In the genomic region with DNA sequence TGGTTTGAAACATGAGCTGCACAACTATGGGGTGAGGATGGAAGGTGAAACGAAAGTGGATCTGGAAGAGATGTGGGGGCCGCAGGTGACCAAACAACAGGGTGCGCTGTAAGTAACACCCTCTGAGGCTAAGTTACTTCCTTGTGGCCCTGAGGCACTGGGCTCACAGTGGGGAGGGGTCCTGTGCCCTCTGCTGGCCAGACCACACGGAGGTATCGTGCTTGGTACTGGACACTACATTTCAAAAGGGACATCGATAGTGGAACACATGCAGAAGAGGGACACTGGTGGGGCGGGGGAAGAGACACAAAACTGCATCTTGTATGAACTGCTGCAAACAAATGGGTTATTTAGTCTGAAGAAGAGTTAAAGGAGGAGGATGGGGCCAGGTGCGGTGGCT, we compare ENCODE assay signal across 21 cellular contexts.
A peak's percentile ranks its signal among the peaks of the same experiment; 100 is the strongest.
DNase-seq lines count a peak whose midpoint lies in the region; ATAC-seq and TF ChIP-seq lines count a peak whose summit lies in the region.
"Had no signal": no experiment of that assay in that cellular context is flagged by ENCODE, and none has a peak within 500 bp of the region (broad histone marks: within the 10 kb centered on the region; RNA-seq: fewer than 3 reads in every experiment).

No MANE protein-coding gene starts in this region.

- H3K27ac Mint-ChIP-seq in Calu3 (ENCODE audit: unreplicated experiment) (peak overlapping the region; percentile 20), H9 (no peak overlapping the region; a peak in 1 of 7 replicates), neural crest cell (ENCODE audit: unreplicated experiment) (peak overlapping the region; percentile 70)
- no peak overlapping the region for H3K27ac Mint-ChIP-seq in stimulated activated memory B cell treated with anti-CD40 and anti-IgM and Interleukin-4, amounts not matched to agents 10 μg/mL and 1 μg/mL and 100 μg/mL, for 72 hours
- H3K27ac Mint-ChIP-seq: B cell, CD14-positive monocyte had no signal

- H2BK15ac ChIP-seq in H9 (ENCODE audit: low read depth, low read length), result no peak overlapping the region

- H3K23me2 ChIP-seq in H9 (ENCODE audit: insufficient read length, low read depth, low read length, poor library complexity, severe bottlenecking), result no peaks in the 10 kb centered on the region

- H3K27me3 ChIP-seq in H9 (ENCODE audit: insufficient read depth, low read length), result no peaks in the 10 kb centered on the region
- H3K27me3 ChIP-seq: MG63 had no signal

- no peak overlapping the region for H2AFZ ChIP-seq in H9 (ENCODE audit: low read length)

- H3K79me1 ChIP-seq in H9 (ENCODE audit: insufficient read depth, low read depth, low read length, poor library complexity, severe bottlenecking), result no peaks in the 10 kb centered on the region

- H4K5ac ChIP-seq in H9 (ENCODE audit: insufficient read length, low read depth, low read length), result no peak overlapping the region

- no peak for DNase-seq in Calu3
- peak; percentile 48 for DNase-seq in H9
- DNase-seq in astrocyte of the spinal cord (ENCODE audit: low read depth, low spot score), result no peak
- DNase-seq in neural crest cell (ENCODE audit: low read depth, low spot score), result no peak
- DNase-seq: GDM1, MG63, NCI-H1048, NCI-H1417 treated with DMSO at 0.1 percent for 48 hours, NCI-H187 treated with DMSO at 0.1 percent for 48 hours, NCI-H2227 treated with DMSO at 0.1 percent for 48 hours, NCI-H510A treated with DMSO at 0.1 percent for 48 hours, NCI-H748 treated with DMSO at 0.1 percent for 48 hours had no signal

- CTCF ChIA-PET in Calu3 (lab: Charles Lee), result no interaction called here

- H3K27me3 Mint-ChIP-seq in Calu3 (ENCODE audit: unreplicated experiment), result peaks cover 59% of the 10 kb centered on the region
- peaks cover 8% of the 10 kb centered on the region; the same call in 1 of the 2 replicates for H3K27me3 Mint-ChIP-seq in H9 (ENCODE audit: low read depth)
- H3K27me3 Mint-ChIP-seq in neural crest cell (ENCODE audit: low read depth), result no peaks in the 10 kb centered on the region
- peaks cover 57% of the 10 kb centered on the region for H3K27me3 Mint-ChIP-seq in stimulated activated memory B cell treated with anti-CD40 and anti-IgM and Interleukin-4, amounts not matched to agents 10 μg/mL and 1 μg/mL and 100 μg/mL, for 72 hours

- no peak overlapping the region for H4K8ac ChIP-seq in H9 (replicated peaks; ENCODE audit: insufficient read length, low read depth, low read length)

- no peak overlapping the region for H3K9ac ChIP-seq in H9 (ENCODE audit: extremely low read depth, insufficient read length, low read length)

- no peak overlapping the region for H3K23ac ChIP-seq in H9 (ENCODE audit: insufficient read length, low read depth, low read length)

- peaks cover 7% of the 10 kb centered on the region for H3K4me1 Mint-ChIP-seq in Calu3 (ENCODE audit: low read depth, unreplicated experiment)
- peaks cover 3 to 8% of the 10 kb centered on the region in 2 experiments for H3K4me1 Mint-ChIP-seq in H9
- peaks cover 12% of the 10 kb centered on the region for H3K4me1 Mint-ChIP-seq in neural crest cell
- H3K4me1 Mint-ChIP-seq in stimulated activated memory B cell treated with anti-CD40 and anti-IgM and Interleukin-4, amounts not matched to agents 10 μg/mL and 1 μg/mL and 100 μg/mL, for 72 hours, result no peaks in the 10 kb centered on the region
- H3K4me1 Mint-ChIP-seq: B cell had no signal

- no peak overlapping the region for H2BK20ac ChIP-seq in H9 (ENCODE audit: low read depth, low read length, poor library complexity, severe bottlenecking)

- intact Hi-C loops in Calu3 (cut with micrococcal nuclease; ENCODE audit: unreplicated experiment), result no loop called here

- ATAC-seq in GM19328 (IDR thresholded peaks at IDR 0.05; ENCODE audit: unreplicated experiment) (no peak), HG02588 (IDR thresholded peaks at IDR 0.05; ENCODE audit: unreplicated experiment) (no peak), HG02571 (IDR thresholded peaks at IDR 0.05; ENCODE audit: unreplicated experiment) (no peak)
- no peak for ATAC-seq in stimulated activated memory B cell treated with anti-CD40 and anti-IgM and Interleukin-4, amounts not matched to agents 10 μg/mL and 1 μg/mL and 100 μg/mL, for 72 hours
- ATAC-seq: A549, K562 had no signal

- H3K9me3 ChIP-seq in H9 (ENCODE audit: control insufficient read depth, low read depth, low read length), result no peaks in the 10 kb centered on the region
- H3K9me3 ChIP-seq: A549, MG63 had no signal

- no peaks in the 10 kb centered on the region for H3K79me2 ChIP-seq in H9 (ENCODE audit: insufficient read depth, low read length)

- in situ Hi-C loops in astrocyte of the spinal cord (cut with HindIII; ENCODE audit: low sequenced_read_pairs), result no loop called here

- no peak overlapping the region for H2BK120ac ChIP-seq in H9 (ENCODE audit: low read depth, low read length, poor library complexity, severe bottlenecking)

- BruUV-seq in Calu3 (replicated peaks; lab: Mats Ljungman, UMichigan), result no TSS peak

- peaks cover 51% of the 10 kb centered on the region for H3K36me3 Mint-ChIP-seq in Calu3 (ENCODE audit: insufficient read depth, unreplicated experiment)
- H3K36me3 Mint-ChIP-seq in H9 (ENCODE audit: insufficient read depth in 1 of 3, low read depth in 3 of 3), result no peaks in the 10 kb centered on the region
- peaks cover 4% of the 10 kb centered on the region for H3K36me3 Mint-ChIP-seq in neural crest cell (ENCODE audit: low read depth)
- H3K36me3 Mint-ChIP-seq in stimulated activated memory B cell treated with anti-CD40 and anti-IgM and Interleukin-4, amounts not matched to agents 10 μg/mL and 1 μg/mL and 100 μg/mL, for 72 hours, result no peaks in the 10 kb centered on the region
- H3K36me3 Mint-ChIP-seq: CD14-positive monocyte had no signal

- no peak overlapping the region for H3K4me3 ChIP-seq in astrocyte of the spinal cord (ENCODE audit: low read depth, low read length)
- H3K4me3 ChIP-seq: A549, K562, MG63 had no signal

- H3K4me3 Mint-ChIP-seq in Calu3 (ENCODE audit: low read depth, unreplicated experiment) (no peak overlapping the region), H9 (no peak overlapping the region), neural crest cell (no peak overlapping the region)
- no peak overlapping the region for H3K4me3 Mint-ChIP-seq in stimulated activated memory B cell treated with anti-CD40 and anti-IgM and Interleukin-4, amounts not matched to agents 10 μg/mL and 1 μg/mL and 100 μg/mL, for 72 hours
- H3K4me3 Mint-ChIP-seq: B cell had no signal

- no peak overlapping the region for H2BK12ac ChIP-seq in H9 (ENCODE audit: insufficient read length, low read depth, low read length)

- no peak overlapping the region for H3K27ac ChIP-seq in H9 (ENCODE audit: insufficient read length, low read depth, low read length)
- H3K27ac ChIP-seq: A549, RWPE1 had no signal

- H4K20me1 ChIP-seq in H9 (ENCODE audit: control insufficient read depth, insufficient read depth, insufficient read length), result no peaks in the 10 kb centered on the region

- no peak overlapping the region for H3K18ac ChIP-seq in H9 (ENCODE audit: insufficient read length, low read depth, low read length)

- H3K4me2 ChIP-seq in H9 (ENCODE audit: insufficient read depth, insufficient read length, low read length), result no peak overlapping the region
- H3K4me2 ChIP-seq: A549 had no signal

- no peak overlapping the region for H3T11ph ChIP-seq in H9 (ENCODE audit: low read length)

- H3K9me3 Mint-ChIP-seq in Calu3 (ENCODE audit: low read depth, unreplicated experiment) (no peaks in the 10 kb centered on the region), H9 (no peaks in the 10 kb centered on the region), neural crest cell (no peaks in the 10 kb centered on the region)
- H3K9me3 Mint-ChIP-seq in stimulated activated memory B cell treated with anti-CD40 and anti-IgM and Interleukin-4, amounts not matched to agents 10 μg/mL and 1 μg/mL and 100 μg/mL, for 72 hours, result no peaks in the 10 kb centered on the region
- H3K9me3 Mint-ChIP-seq: CD14-positive monocyte had no signal

- H3K56ac ChIP-seq in H9 (ENCODE audit: insufficient read length, low read depth, low read length), result no peak overlapping the region

- H3K14ac ChIP-seq in H9 (ENCODE audit: insufficient read depth, low read length), result no peak overlapping the region

- H3K4me1 ChIP-seq in H9 (ENCODE audit: insufficient read depth, low read length), result no peaks in the 10 kb centered on the region

- H3K4ac ChIP-seq in H9 (ENCODE audit: low read depth, low read length), result no peak overlapping the region

- TF ChIP-seq CTCF in Calu3 (IDR thresholded peaks at IDR 0.05; ENCODE audit: unreplicated experiment) (no peak), H9 (conservative IDR thresholded peaks at IDR 0.05) (peak; percentile 32; the same call in 2 of the 3 replicates), astrocyte of the spinal cord (IDR thresholded peaks at IDR 0.05; ENCODE audit: low read depth, low read length) (peak; percentile 2), neural crest cell (conservative IDR thresholded peaks at IDR 0.05) (no peak)

- no peak overlapping the region for H2BK5ac ChIP-seq in H9 (ENCODE audit: insufficient read length, low read length)

- no peak overlapping the region for H4K91ac ChIP-seq in H9 (ENCODE audit: insufficient read length, low read depth, low read length)

- H2AK5ac ChIP-seq in H9 (ENCODE audit: insufficient read length, low read length), result no peak overlapping the region

- no CpG with 5 or more reads among the region's 8 CpGs for WGBS in H9 (ENCODE audit: extremely low coverage, insufficient read length, low lambda C conversion rate)

Comparison
In these comparisons a context has a peak if more than half of its experiments do, and no peak if none do; other contexts are left out.
1. H3K27ac Mint-ChIP-seq: peak in Calu3 (single experiment) and neural crest cell (single experiment); none in H9 (0 of 3) and stimulated activated memory B cell treated with anti-CD40 and anti-IgM and Interleukin-4, amounts not matched to agents 10 μg/mL and 1 μg/mL and 100 μg/mL, for 72 hours (single experiment).
2. CTCF ChIP-seq: peak in H9 (single experiment) and astrocyte of the spinal cord (single experiment); none in Calu3 (single experiment) and neural crest cell (single experiment).